22 cellular contexts compared by ENCODE assay signal in the genomic region with DNA sequence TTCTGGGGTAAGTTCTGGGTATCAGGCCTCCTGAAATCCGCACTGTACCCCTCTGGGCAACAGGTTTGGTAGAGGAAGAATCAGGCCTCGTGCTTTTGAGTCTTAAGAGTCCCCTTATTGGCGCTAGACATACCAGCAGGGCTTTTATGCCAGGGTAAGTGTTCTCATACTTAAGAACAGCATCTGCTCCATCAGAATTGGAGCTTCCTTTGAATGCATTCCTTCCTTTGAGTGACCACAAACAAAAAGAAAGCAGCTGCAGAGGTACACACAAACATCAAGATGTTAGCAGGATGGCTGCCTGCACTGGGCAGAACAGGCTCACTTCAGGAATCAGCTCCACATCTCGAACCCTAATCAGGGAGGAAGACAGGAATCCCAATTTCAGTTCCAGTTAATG.
"Had no signal": no experiment of that assay in that cellular context is flagged by ENCODE, and none has a peak within 500 bp of the region (broad histone marks: within the 10 kb centered on the region; RNA-seq: fewer than 3 reads in every experiment).

No MANE protein-coding gene starts in this region.

- H3K9me3 ChIP-seq: MG63 had no signal

- H3K27me3 ChIP-seq: MG63 had no signal

- DNase-seq: activated CD4-positive, alpha-beta memory T cell treated with anti-CD3 and anti-CD28 coated beads, Interleukin-2, amount 10 ng/mL, durations not matched to agents 7 days and 5 days; activated CD4-positive, alpha-beta T cell treated with anti-CD3 and anti-CD28 coated beads for 36 hours; activated CD4-positive, alpha-beta T cell treated with anti-CD3 and anti-CD28 coated beads, Interleukin-2, amount 50 U/mL, for 1 hour; activated CD4-positive, CD25-positive, alpha-beta regulatory T cell; activated gamma-delta T cell; activated naive CD4-positive, alpha-beta T cell treated with anti-CD3 and anti-CD28 coated beads for 36 hours; activated T-cell treated with anti-CD3 and anti-CD28 coated beads for 4 hours; activated T-cell treated with anti-CD3 and anti-CD28 coated beads, Interleukin-2, amount 50 U/mL, for 48 hours; MG63; MV-4-11; NCI-H1105 treated with DMSO at 0.1 percent for 48 hours; NCI-H1436 treated with DMSO at 0.1 percent for 48 hours; NCI-H187; NCI-H2081; NCI-H2171; NCI-H2227 treated with DMSO at 0.1 percent for 48 hours; NCI-H446 treated with DMSO at 0.1 percent for 48 hours; NCI-H526 treated with DMSO at 0.1 percent for 48 hours; NCI-H82; SIG-M5; T-cell had no signal

- H3K27ac ChIP-seq: VCaP had no signal

- H3K4me3 ChIP-seq: MG63 had no signal

- H3K36me3 ChIP-seq: MG63 had no signal
